ENCODE assay signal across 8 cellular contexts in the genomic region with DNA sequence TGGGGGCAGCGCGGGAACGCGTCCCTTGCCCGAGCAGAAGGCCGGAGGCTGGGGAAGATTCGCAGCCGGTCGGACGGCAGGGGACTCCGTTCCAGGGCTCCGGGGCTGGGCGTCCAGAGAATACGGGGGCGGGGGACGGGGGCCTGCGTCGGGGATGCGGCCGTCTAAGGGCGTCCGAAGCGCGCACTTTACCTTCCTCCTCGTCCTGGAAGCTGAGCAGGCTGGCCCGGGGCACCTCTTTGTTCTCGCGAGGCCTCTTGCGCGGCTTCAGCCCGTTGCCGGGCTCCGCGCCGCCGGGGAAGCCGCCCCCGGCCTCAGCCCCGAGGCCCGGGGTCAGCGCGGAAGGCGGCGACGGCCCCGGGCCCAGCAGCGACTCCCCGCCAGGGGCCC. TPM values are rescaled to one million over a fixed set of nuclear protein-coding genes. Genes with fewer than 3 reads are reported as not detected.
DNase-seq lines count a peak whose midpoint lies in the region; ATAC-seq and TF ChIP-seq lines count a peak whose summit lies in the region.

No MANE protein-coding gene starts in this region.

- H3K36me3 ChIP-seq in HUES64 (ENCODE audit: insufficient read depth, low read length), result peaks cover 38% of the 10 kb centered on the region

- H3K9ac ChIP-seq in HUES64 (ENCODE audit: low read depth, low read length), result peak overlapping the region; percentile 98

- peak overlapping the region; percentile 88 for H3K4me3 ChIP-seq in HUES64 (ENCODE audit: low read length)
- peak overlapping the region; percentile 81 for H3K4me3 ChIP-seq in choroid plexus epithelial cell (ENCODE audit: low read depth, low read length)

- peak overlapping the region; percentile 90 for H3K27ac ChIP-seq in HUES64 (ENCODE audit: low read depth, low read length)

- H3K27me3 ChIP-seq in HUES64 (ENCODE audit: insufficient read depth, low read length), result no peaks in the 10 kb centered on the region

- no peak for TF ChIP-seq CTCF in choroid plexus epithelial cell (conservative IDR thresholded peaks at IDR 0.05; ENCODE audit: low read depth, low read length)

- DNase-seq in DMS53 (lab: John Stamatoyannopoulos, UW) (peak; percentile 75), DMS53 treated with DMSO at 0.1 percent for 48 hours (lab: John Stamatoyannopoulos, UW; ENCODE audit: unreplicated experiment) (no peak), UCSD-AML1 (lab: John Stamatoyannopoulos, UW; ENCODE audit: unreplicated experiment) (peak; percentile 77), choroid plexus epithelial cell (ENCODE audit: low read depth) (peak; percentile 69), left lobe of liver (ENCODE audit: low spot score) (peak; percentile 59)
- DNase-seq in stimulated activated CD8-positive, alpha-beta memory T cell treated with anti-CD3 and anti-CD28 coated beads, Interleukin-4, amount 100 ng/mL, for 1 hour (ENCODE audit: low read depth in 2 of 2, low spot score in 1 of 2), result peak; percentile 11 to 12

- under 1% methylated on average over 48 of the region's 48 CpGs for WGBS in HUES64

- ATAC-seq in GM21528 (IDR thresholded peaks at IDR 0.05; ENCODE audit: low FRiP score, unreplicated experiment), result peak; percentile 51
- peak; percentile 65 for ATAC-seq in left lobe of liver

- H3K4me1 ChIP-seq in HUES64 (ENCODE audit: insufficient read depth, low read length), result peaks cover 13% of the 10 kb centered on the region

- no peaks in the 10 kb centered on the region for H3K9me3 ChIP-seq in HUES64 (ENCODE audit: insufficient read depth, low read depth, low read length)

RNA-seq across cellular contexts. Expression of gene PAXBP1, which starts 0.4 kb away (rescaled TPM):
- polyA plus RNA-seq in HUES64 (2013, experiment 1 of 2), result 34.5 TPM
- 36.3 TPM for polyA plus RNA-seq in HUES64 (2013, experiment 2 of 2)
- 13.6 TPM for total RNA-seq in left lobe of liver

RNA-seq across cellular contexts. Expression of gene SYNJ1, which starts 43.3 kb away (rescaled TPM):
- 2.3 TPM for polyA plus RNA-seq in HUES64 (2013, experiment 1 of 2)
- polyA plus RNA-seq in HUES64 (2013, experiment 2 of 2), result 3.6 TPM
- total RNA-seq in left lobe of liver, result 6.7 TPM
